ENCODE assay signal across 10 cellular contexts in genomic region chrX:136200466-136200865, GRCh38. TPM values are rescaled to one million over a fixed set of nuclear protein-coding genes. Genes with fewer than 3 reads are reported as not detected.
DNase-seq lines count a peak whose midpoint lies in the region; ATAC-seq and TF ChIP-seq lines count a peak whose summit lies in the region.
"Had no signal": no experiment of that assay in that cellular context is flagged by ENCODE, and none has a peak within 500 bp of the region (broad histone marks: within the 10 kb centered on the region; RNA-seq: fewer than 3 reads in every experiment).

No MANE protein-coding gene starts in this region.

- peaks cover 0 to 27% (median 21%) of the 10 kb centered on the region in 4 donors for H3K4me1 ChIP-seq in upper lobe of left lung

- ATAC-seq in activated T-cell treated with anti-CD3 and anti-CD28 coated beads, Interleukin-2, amount 50 U/mL, for 72 hours (replicated peaks in 1 of 2): peak; percentile 42 to 52
- peak; percentile 47 for ATAC-seq in Right ventricle myocardium superior (ENCODE audit: poor library complexity)
- peak in 1 of 2 donors; percentile 34 for ATAC-seq in upper lobe of left lung (ENCODE audit: low FRiP score in 2 of 2)

- no peak for TF ChIP-seq POLR2A in upper lobe of left lung (IDR thresholded peaks at IDR 0.05)

- peaks cover 21% of the 10 kb centered on the region for H3K27me3 Mint-ChIP-seq in activated T-cell treated with anti-CD3 and anti-CD28 coated beads, Interleukin-2, amount 50 U/mL, for 72 hours (ENCODE audit: low read depth)
- H3K27me3 Mint-ChIP-seq in activated T-cell treated with anti-CD3 and anti-CD28 coated beads, Interleukin-2, amount 50 U/mL, for 24 hours: peaks cover 33% of the 10 kb centered on the region

- no peaks in the 10 kb centered on the region for H3K27me3 ChIP-seq in upper lobe of left lung

- intact Hi-C loops in Right ventricle myocardium superior (cut with DNase I): loop anchor here (10.0 kb wide), 1 partner anchor 54 kb away; the partner anchor contains the start of gene MAP7D3

- H3K9me3 Mint-ChIP-seq in activated T-cell treated with anti-CD3 and anti-CD28 coated beads, Interleukin-2, amount 50 U/mL, for 72 hours: no peaks in the 10 kb centered on the region
- H3K9me3 Mint-ChIP-seq in activated T-cell treated with anti-CD3 and anti-CD28 coated beads, Interleukin-2, amount 50 U/mL, for 24 hours: no peaks in the 10 kb centered on the region
- H3K9me3 Mint-ChIP-seq: activated T-helper 1 cell treated with anti-CD3 and anti-CD28 coated beads, Interleukin-12 subunit alpha, Interleukin-12 subunit beta, Interleukin-2, Interleukin-4 antibody, amounts not matched to agents 30 ng/mL and 10 ng/mL and 1 ng/mL, durations not matched to agents 14 hours and 24 hours and 36 hours had no signal

- H3K36me3 Mint-ChIP-seq in activated T-cell treated with anti-CD3 and anti-CD28 coated beads, Interleukin-2, amount 50 U/mL, for 72 hours (ENCODE audit: insufficient read depth in 2 of 2): no peaks in the 10 kb centered on the region
- no peaks in the 10 kb centered on the region for H3K36me3 Mint-ChIP-seq in activated T-cell treated with anti-CD3 and anti-CD28 coated beads, Interleukin-2, amount 50 U/mL, for 24 hours (ENCODE audit: low read depth)

- no peaks in the 10 kb centered on the region for H3K9me3 ChIP-seq in upper lobe of left lung

- no peak overlapping the region for H3K4me3 ChIP-seq in upper lobe of left lung

- no peaks in the 10 kb centered on the region for H3K36me3 ChIP-seq in upper lobe of left lung

- TF ChIP-seq CTCF in upper lobe of left lung (IDR thresholded peaks at IDR 0.05): peak in 1 of 6 experiments; percentile 36

- in situ Hi-C loops in SK-MEL-5 (cut with HindIII; ENCODE audit: low pct_unique_long_range_greater_than_20kb, low sequenced_read_pairs): no loop called here

- no peak overlapping the region for H3K27ac Mint-ChIP-seq in activated T-cell treated with anti-CD3 and anti-CD28 coated beads, Interleukin-2, amount 50 U/mL, for 72 hours
- no peak overlapping the region for H3K27ac Mint-ChIP-seq in activated T-cell treated with anti-CD3 and anti-CD28 coated beads, Interleukin-2, amount 50 U/mL, for 24 hours
- H3K27ac Mint-ChIP-seq: activated T-helper 1 cell treated with anti-CD3 and anti-CD28 coated beads, Interleukin-12 subunit alpha, Interleukin-12 subunit beta, Interleukin-2, Interleukin-4 antibody, amounts not matched to agents 30 ng/mL and 10 ng/mL and 1 ng/mL, durations not matched to agents 14 hours and 24 hours and 36 hours had no signal

- WGBS in upper lobe of left lung, 2 donors: 48 to 83% methylated on average over 2 of the region's 2 CpGs

- DNase-seq in activated T-cell treated with anti-CD3 and anti-CD28 coated beads, Interleukin-2, amount 50 U/mL, for 72 hours: peak in 1 of 2 donors; percentile 1
- DNase-seq in activated T-cell treated with anti-CD3 and anti-CD28 coated beads, Interleukin-2, amount 50 U/mL, for 24 hours: no peak
- DNase-seq in SK-MEL-5 (ENCODE audit: low read depth, low spot score) (peak; percentile 62), Right ventricle myocardium superior (no peak), upper lobe of left lung (no peak), COLO668 (lab: John Stamatoyannopoulos, UW; ENCODE audit: unreplicated experiment) (no peak), LoVo (ENCODE audit: low spot score) (no peak), nucleus accumbens (lab: John Stamatoyannopoulos, UW) (no peak)

- peak overlapping the region; percentile 5 to 46 (median 22) for H3K27ac ChIP-seq in upper lobe of left lung
- H3K27ac ChIP-seq: parathyroid adenoma had no signal

- no peak for TF ChIP-seq EP300 in upper lobe of left lung (IDR thresholded peaks at IDR 0.05)

- H3K4me3 Mint-ChIP-seq in activated T-cell treated with anti-CD3 and anti-CD28 coated beads, Interleukin-2, amount 50 U/mL, for 72 hours: no peak overlapping the region
- H3K4me3 Mint-ChIP-seq in activated T-cell treated with anti-CD3 and anti-CD28 coated beads, Interleukin-2, amount 50 U/mL, for 24 hours: no peak overlapping the region
- H3K4me3 Mint-ChIP-seq: activated T-helper 1 cell treated with anti-CD3 and anti-CD28 coated beads, Interleukin-12 subunit alpha, Interleukin-12 subunit beta, Interleukin-2, Interleukin-4 antibody, amounts not matched to agents 30 ng/mL and 10 ng/mL and 1 ng/mL, durations not matched to agents 14 hours and 24 hours and 36 hours had no signal

- peaks cover 20% of the 10 kb centered on the region for H3K4me1 Mint-ChIP-seq in activated T-cell treated with anti-CD3 and anti-CD28 coated beads, Interleukin-2, amount 50 U/mL, for 72 hours (ENCODE audit: low read depth)
- peaks cover 28% of the 10 kb centered on the region for H3K4me1 Mint-ChIP-seq in activated T-cell treated with anti-CD3 and anti-CD28 coated beads, Interleukin-2, amount 50 U/mL, for 24 hours (ENCODE audit: low read depth)

RNA-seq across cellular contexts. Expression of gene MAP7D3, which starts 50.7 kb away (rescaled TPM):
- total RNA-seq in activated T-cell treated with anti-CD3 and anti-CD28 coated beads, Interleukin-2, amount 50 U/mL, for 72 hours: 10 to 100 TPM; 11.3 to 11.8 TPM
- 27.8 and 28.0 TPM in 2 replicates for total RNA-seq in SK-MEL-5 (2014; rRNA removed; shearing (Covaris generic))
- 13.9 and 20.6 TPM in 2 replicates for polyA plus RNA-seq in SK-MEL-5 (2015; cell fraction: cytosol; rRNA removed)
- 16.0 and 19.8 TPM in 2 replicates for polyA plus RNA-seq in SK-MEL-5 (2015; cell fraction: nucleus; rRNA removed)
- total RNA-seq in Right ventricle myocardium superior (11.4 TPM), upper lobe of left lung (10 to 100 TPM in 3 of 6 donors, 1 to 10 TPM in 3; 4.8 to 19.9 (median 9.3) TPM)

RNA-seq across cellular contexts. Expression of gene FHL1, which starts 53.1 kb away (rescaled TPM):
- total RNA-seq in activated T-cell treated with anti-CD3 and anti-CD28 coated beads, Interleukin-2, amount 50 U/mL, for 72 hours: 10 to 100 TPM; 15.7 to 18.7 TPM
- total RNA-seq in SK-MEL-5 (2014; rRNA removed; shearing (Covaris generic)): 15.8 and 16.2 TPM in 2 replicates
- polyA plus RNA-seq in SK-MEL-5 (2015; cell fraction: cytosol; rRNA removed): 19.9 and 31.7 TPM in 2 replicates
- 10.7 and 13.0 TPM in 2 replicates for polyA plus RNA-seq in SK-MEL-5 (2015; cell fraction: nucleus; rRNA removed)
- total RNA-seq in Right ventricle myocardium superior (808 TPM), upper lobe of left lung (100 to 1,000 TPM; 114 to 426 (median 255) TPM)
